Comparison of ENCODE assay signal across 8 cellular contexts in the genomic region with DNA sequence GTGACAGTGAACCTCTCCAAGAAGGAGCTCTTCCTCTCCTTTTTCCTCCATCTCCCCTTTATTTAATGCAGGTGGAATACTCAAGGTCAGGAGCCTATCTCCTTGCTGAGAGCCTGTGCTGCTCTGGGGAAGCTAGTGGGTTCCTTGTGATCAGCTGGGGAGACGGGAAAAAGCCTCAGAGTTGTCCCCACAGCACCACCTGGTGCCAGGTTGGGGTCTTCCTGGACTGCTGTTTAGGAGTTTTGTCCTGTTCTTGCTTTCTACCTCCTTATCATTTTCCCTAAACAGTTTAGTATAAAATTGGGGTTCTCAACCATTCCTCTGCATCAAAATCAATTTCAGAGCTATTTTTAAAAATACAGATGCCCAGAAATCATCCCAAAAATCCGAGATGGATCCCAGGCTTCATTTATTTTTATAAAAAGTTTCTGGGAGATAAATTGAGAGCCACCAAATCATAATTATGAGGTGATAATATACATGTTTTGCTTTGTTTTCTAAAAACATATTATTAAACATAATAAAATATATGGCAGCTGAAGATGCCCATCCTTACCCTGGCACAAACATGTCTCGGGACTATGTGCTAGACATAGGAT. TPM values are rescaled to one million over a fixed set of nuclear protein-coding genes. Genes with fewer than 3 reads are reported as not detected.
DNase-seq lines count a peak whose midpoint lies in the region; ATAC-seq and TF ChIP-seq lines count a peak whose summit lies in the region.

No MANE protein-coding gene starts in this region.

- H3K4me3 ChIP-seq in heart right ventricle (no peak overlapping the region), right atrium auricular region (no peak overlapping the region), NT2/D1 (ENCODE audit: insufficient read length, low read depth) (no peak overlapping the region)

- TF ChIP-seq CTCF in heart right ventricle (IDR thresholded peaks at IDR 0.05) = peak in 6 of 9 donors; percentile 10 to 46 (median 26)
- TF ChIP-seq CTCF in right atrium auricular region (IDR thresholded peaks at IDR 0.05) = peak in 1 of 2 donors; percentile 47
- TF ChIP-seq CTCF in chondrocyte (IDR thresholded peaks at IDR 0.05) = peak; percentile 86

- no peak overlapping the region for H3K4me3 Mint-ChIP-seq in chondrocyte (ENCODE audit: unreplicated experiment)

- H3K27me3 ChIP-seq in heart right ventricle (no peaks in the 10 kb centered on the region), right atrium auricular region (no peaks in the 10 kb centered on the region), NT2/D1 (ENCODE audit: insufficient read depth, insufficient read length) (no peaks in the 10 kb centered on the region)

- DNase-seq in heart right ventricle (no peak), right atrium auricular region (ENCODE audit: low spot score) (no peak), NT2/D1 (ENCODE audit: low read depth, low spot score) (peak; percentile 83), chondrocyte (ENCODE audit: low spot score) (no peak), midbrain (lab: John Stamatoyannopoulos, UW) (peak; percentile 16)

- H3K27ac Mint-ChIP-seq in chondrocyte (ENCODE audit: unreplicated experiment) = no peak overlapping the region

- H3K36me3 ChIP-seq in heart right ventricle (no peaks in the 10 kb centered on the region), right atrium auricular region (no peaks in the 10 kb centered on the region), NT2/D1 (ENCODE audit: insufficient read depth, insufficient read length, low read length) (no peaks in the 10 kb centered on the region)

- no peaks in the 10 kb centered on the region for H3K9me3 Mint-ChIP-seq in chondrocyte (ENCODE audit: low read depth)

- H3K27me3 Mint-ChIP-seq in chondrocyte (ENCODE audit: low read depth) = no peaks in the 10 kb centered on the region

- H3K4me1 ChIP-seq in heart right ventricle = no peaks in the 10 kb centered on the region
- H3K4me1 ChIP-seq in right atrium auricular region = no peaks in the 10 kb centered on the region
- H3K4me1 ChIP-seq in NT2/D1 (ENCODE audit: insufficient read depth, insufficient read length) = no peaks in the 10 kb centered on the region

- no peaks in the 10 kb centered on the region for H3K36me3 Mint-ChIP-seq in chondrocyte (ENCODE audit: low read depth)

- intact Hi-C loops in heart right ventricle (cut with DNase I) = no loop called here

- H3K9me3 ChIP-seq in heart right ventricle = no peaks in the 10 kb centered on the region
- no peaks in the 10 kb centered on the region for H3K9me3 ChIP-seq in right atrium auricular region
- no peaks in the 10 kb centered on the region for H3K9me3 ChIP-seq in NT2/D1 (ENCODE audit: insufficient read depth, low read length)

- WGBS in heart right ventricle, 2 donors = 41 to 48% methylated on average over 3 of the region's 3 CpGs

- H3K27ac ChIP-seq in heart right ventricle = no peak overlapping the region
- H3K27ac ChIP-seq in right atrium auricular region = no peak overlapping the region

- no peaks in the 10 kb centered on the region for H3K4me1 Mint-ChIP-seq in chondrocyte (ENCODE audit: low read depth)

- H3K9ac ChIP-seq in NT2/D1 (ENCODE audit: insufficient read length, low read depth) = no peak overlapping the region

- no peak for TF ChIP-seq POLR2A in GM18505 (IDR thresholded peaks at IDR 0.05; ENCODE audit: borderline replicate concordance, extremely low read depth, insufficient read depth, insufficient read length)

- no peak for ATAC-seq in heart right ventricle
- ATAC-seq in HG03175 (IDR thresholded peaks at IDR 0.05; ENCODE audit: unreplicated experiment) = peak; percentile 49
- no peak for ATAC-seq in GM18505 (IDR thresholded peaks at IDR 0.05; ENCODE audit: unreplicated experiment)
- ATAC-seq in HG02623 (IDR thresholded peaks at IDR 0.05; ENCODE audit: unreplicated experiment) = no peak

RNA-seq across cellular contexts. Expression of gene MACC1, which starts 44.3 kb away (rescaled TPM):
- under 1 TPM in 7 of 10 donors, not detected in 3; 0.02 to 0.82 (median 0.26) TPM for total RNA-seq in heart right ventricle
- under 1 TPM in 1 of 2 donors, not detected in 1; under 0.01 TPM for polyA plus RNA-seq in heart right ventricle
- total RNA-seq in right atrium auricular region = under 1 TPM in 1 of 2 donors, not detected in 1; 0.26 TPM
- total RNA-seq in chondrocyte = not detected in 3 replicates

Comparison
In these comparisons a context has a peak if more than half of its experiments do, and no peak if none do; other contexts are left out.
1. DNase-seq: peak in NT2/D1 (single experiment) and midbrain (single experiment); none in heart right ventricle (0 of 2), right atrium auricular region (single experiment) and chondrocyte (single experiment).